ENCODE assay signal across 8 cellular contexts in genomic region chr18:76496200-76496890, GRCh38. TPM values are rescaled to one million over a fixed set of nuclear protein-coding genes. Genes with fewer than 3 reads are reported as not detected.
DNase-seq lines count a peak whose midpoint lies in the region; ATAC-seq and TF ChIP-seq lines count a peak whose summit lies in the region.

No MANE protein-coding gene starts in this region.

- H3K4me3 ChIP-seq in GM06990 (replicated peaks; ENCODE audit: low read depth, low read length): peak overlapping the region; percentile 82

- TF ChIP-seq CTCF in GM06990 (IDR thresholded peaks at IDR 0.05; ENCODE audit: insufficient read depth, low read length, poor library complexity, severe bottlenecking) (no peak), glutamatergic neuron (IDR thresholded peaks at IDR 0.05; ENCODE audit: partially characterized antibody, unreplicated experiment) (no peak), osteocyte (IDR thresholded peaks at IDR 0.05) (no peak)

- H3K27ac Mint-ChIP-seq in glutamatergic neuron (ENCODE audit: unreplicated experiment) (peak overlapping the region; percentile 97), osteocyte (ENCODE audit: unreplicated experiment) (no peak overlapping the region)

- H3K36me3 ChIP-seq in GM06990 (ENCODE audit: control insufficient read depth, insufficient read depth, low read length): no peaks in the 10 kb centered on the region

- H3K4me3 Mint-ChIP-seq in glutamatergic neuron (ENCODE audit: unreplicated experiment): peak overlapping the region; percentile 94
- H3K4me3 Mint-ChIP-seq in osteocyte (ENCODE audit: unreplicated experiment): peak overlapping the region; percentile 76

- H3K36me3 Mint-ChIP-seq in glutamatergic neuron (ENCODE audit: unreplicated experiment) (no peaks in the 10 kb centered on the region), osteocyte (ENCODE audit: unreplicated experiment) (no peaks in the 10 kb centered on the region)

- peaks cover 24% of the 10 kb centered on the region for H3K4me1 Mint-ChIP-seq in glutamatergic neuron (ENCODE audit: low read depth, unreplicated experiment)
- H3K4me1 Mint-ChIP-seq in osteocyte (ENCODE audit: unreplicated experiment): peaks cover 11% of the 10 kb centered on the region

- DNase-seq in GM06990 (ENCODE audit: extremely low read depth, insufficient read length) (peak; percentile 61), NCI-H2227 (lab: John Stamatoyannopoulos, UW; ENCODE audit: unreplicated experiment) (peak; percentile 84), glutamatergic neuron (peak; percentile 77), osteocyte (ENCODE audit: extremely low spot score, unreplicated experiment) (no peak), medulla oblongata (ENCODE audit: extremely low spot score) (no peak)
- DNase-seq in activated T-cell treated with anti-CD3 and anti-CD28 coated beads, Interleukin-2, amount 50 U/mL, for 48 hours: peak; percentile 53 to 55
- DNase-seq in activated CD4-positive, CD25-positive, alpha-beta regulatory T cell treated with anti-CD3 and anti-CD28 coated beads, Interleukin-2, amount 50 U/mL, for 72 hours: no peak

- ATAC-seq in HG02840 (IDR thresholded peaks at IDR 0.05; ENCODE audit: low FRiP score, unreplicated experiment): no peak

- H3K27me3 Mint-ChIP-seq in glutamatergic neuron (ENCODE audit: unreplicated experiment): peaks cover 29% of the 10 kb centered on the region
- H3K27me3 Mint-ChIP-seq in osteocyte (ENCODE audit: unreplicated experiment): no peaks in the 10 kb centered on the region

- no peaks in the 10 kb centered on the region for H3K27me3 ChIP-seq in GM06990 (replicated peaks; ENCODE audit: control insufficient read depth, insufficient read depth, low read length)

- H3K9me3 Mint-ChIP-seq in glutamatergic neuron (ENCODE audit: unreplicated experiment) (peaks cover 27% of the 10 kb centered on the region), osteocyte (ENCODE audit: unreplicated experiment) (no peaks in the 10 kb centered on the region)

RNA-seq across cellular contexts. Expression of gene ZNF516, which starts 1.3 kb away (rescaled TPM):
- total RNA-seq in glutamatergic neuron (ENCODE audit: unreplicated experiment) (192 TPM), osteocyte (36.3 and 39.3 TPM in 2 replicates)

Comparison
In these comparisons a context has a peak if more than half of its experiments do, and no peak if none do; other contexts are left out.
1. DNase-seq: peak in GM06990 (single experiment), NCI-H2227 (single experiment), activated T-cell treated with anti-CD3 and anti-CD28 coated beads, Interleukin-2, amount 50 U/mL, for 48 hours (2 of 2) and glutamatergic neuron (single experiment); none in osteocyte (single experiment), medulla oblongata (single experiment) and activated CD4-positive, CD25-positive, alpha-beta regulatory T cell treated with anti-CD3 and anti-CD28 coated beads, Interleukin-2, amount 50 U/mL, for 72 hours (single experiment).